In the genomic region with DNA sequence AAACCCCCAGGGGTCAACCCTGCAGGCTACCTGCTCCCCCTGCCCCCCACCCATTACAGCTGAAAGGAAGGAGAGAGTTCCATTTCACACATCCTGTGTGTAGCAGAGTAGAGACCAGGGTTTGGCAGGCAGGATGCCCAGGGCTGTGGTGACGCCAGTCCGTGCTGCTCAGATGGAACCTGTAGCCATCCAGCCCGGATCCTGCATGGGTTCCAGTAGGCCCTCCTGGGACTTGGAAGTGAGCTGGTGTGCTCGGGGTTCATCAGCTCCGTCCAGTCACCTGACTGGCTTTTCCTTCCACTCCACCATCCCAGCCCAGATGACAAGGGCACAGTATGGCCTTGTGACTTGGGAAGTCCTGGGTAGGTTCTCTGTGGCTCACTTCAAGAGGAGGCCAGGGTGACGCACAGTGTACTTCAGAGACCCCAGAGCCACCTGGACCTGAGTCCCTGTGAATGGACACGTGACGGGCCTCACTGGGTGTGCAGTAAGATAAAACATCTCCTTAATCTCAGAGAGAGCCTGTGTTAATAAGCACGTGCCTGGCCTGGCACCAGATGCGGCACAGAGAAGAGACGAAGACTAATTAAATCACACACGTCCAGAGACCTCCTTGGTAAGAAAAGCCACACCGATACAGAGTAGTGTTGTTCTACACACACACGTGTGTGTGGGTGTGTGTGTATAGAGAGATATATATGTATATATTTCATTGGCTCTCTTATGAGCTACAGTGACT, we compare ENCODE assay signal across 9 cellular contexts. TPM values are rescaled to one million over a fixed set of nuclear protein-coding genes. Genes with fewer than 3 reads are reported as not detected.
DNase-seq lines count a peak whose midpoint lies in the region; ATAC-seq, FAIRE-seq and TF ChIP-seq lines count a peak whose summit lies in the region.
"Had no signal": no experiment of that assay in that cellular context is flagged by ENCODE, and none has a peak within 500 bp of the region (broad histone marks: within the 10 kb centered on the region; RNA-seq: fewer than 3 reads in every experiment).

No MANE protein-coding gene starts in this region.

- intact Hi-C loops in K562 (cut with micrococcal nuclease), result no loop called here

- no peaks in the 10 kb centered on the region for H3K27me3 ChIP-seq in CD8-positive, alpha-beta memory T cell (ENCODE audit: insufficient read depth, low read length, poor library complexity, severe bottlenecking)
- H3K27me3 ChIP-seq in HUES48 (ENCODE audit: control insufficient read depth, insufficient read depth, low read length), result no peaks in the 10 kb centered on the region
- H3K27me3 ChIP-seq in K562 (ENCODE audit: control insufficient read depth in 2 of 2, insufficient read depth in 2 of 2, low read length in 2 of 2), result peaks cover 52 to 84% of the 10 kb centered on the region in 2 experiments
- no peaks in the 10 kb centered on the region for H3K27me3 ChIP-seq in mesenchymal stem cell (ENCODE audit: control insufficient read depth in 1 of 2, insufficient read depth in 1 of 2, low read length in 2 of 2)

- no peak overlapping the region for H2BK15ac ChIP-seq in mesenchymal stem cell (ENCODE audit: low read depth, poor library complexity, severe bottlenecking)

- H3K27me3 Mint-ChIP-seq in CD8-positive, alpha-beta memory T cell, result peaks cover 0 to 1% of the 10 kb centered on the region in 2 donors
- H3K27me3 Mint-ChIP-seq in osteocyte (ENCODE audit: unreplicated experiment), result no peaks in the 10 kb centered on the region

- H3K79me2 ChIP-seq in K562 (ENCODE audit: control insufficient read depth, insufficient read depth, low read length), result no peaks in the 10 kb centered on the region

- TF ChIP-seq CTCF in K562 (IDR thresholded peaks at IDR 0.05 in 2 of 3, conservative IDR thresholded peaks at IDR 0.05 in 1 of 3; ENCODE audit: insufficient read depth in 2 of 3, low read depth in 1 of 3, low read length in 3 of 3), result no peak
- TF ChIP-seq CTCF in osteocyte (IDR thresholded peaks at IDR 0.05), result no peak

- H3K36me3 Mint-ChIP-seq in CD8-positive, alpha-beta memory T cell, result peaks cover 5 to 84% (median 14%) of the 10 kb centered on the region in 3 donors
- peaks cover 4% of the 10 kb centered on the region for H3K36me3 Mint-ChIP-seq in osteocyte (ENCODE audit: unreplicated experiment)

- in situ Hi-C loops in K562 (cut with MboI) (no loop called here), KBM-7 (cut with MboI; ENCODE audit: low pct_unique_long_range_greater_than_20kb, low sequenced_read_pairs) (no loop called here)

- peaks cover 99% of the 10 kb centered on the region for H3K4me1 ChIP-seq in CD8-positive, alpha-beta memory T cell (ENCODE audit: insufficient read depth, low read length)
- H3K4me1 ChIP-seq in HUES48 (ENCODE audit: control insufficient read depth, insufficient read depth, low read length) (peaks cover 38% of the 10 kb centered on the region), K562 (replicated peaks in 1 of 2; ENCODE audit: control insufficient read depth in 2 of 2, insufficient read depth in 2 of 2, low read length in 2 of 2) (peaks cover 0 to 14% of the 10 kb centered on the region in 2 experiments; a peak in 3 of 5 replicates), mesenchymal stem cell (ENCODE audit: control insufficient read depth, insufficient read depth, low read depth, low read length) (peaks cover 30% of the 10 kb centered on the region)

- peak overlapping the region in 1 of 2 experiments; percentile 15 for H3K18ac ChIP-seq in mesenchymal stem cell (ENCODE audit: low read depth in 1 of 2, low read length in 2 of 2)

- no peak overlapping the region for H3K9ac ChIP-seq in HUES48 (ENCODE audit: low read depth, low read length)
- no peak overlapping the region for H3K9ac ChIP-seq in K562 (ENCODE audit: insufficient read depth in 1 of 2, low read depth in 2 of 2, low read length in 2 of 2)
- H3K9ac ChIP-seq in mesenchymal stem cell (ENCODE audit: low read length), result no peak overlapping the region

- 7% methylated on average over 14 of the region's 14 CpGs for WGBS in K562 (ENCODE audit: insufficient coverage, low coverage, missing lambda C conversion rate)
- WGBS in mesenchymal stem cell, result 86% methylated on average over 12 of the region's 14 CpGs

- no peak overlapping the region for H4K91ac ChIP-seq in mesenchymal stem cell (ENCODE audit: low read length)

- no peak for TF ChIP-seq POLR2A in K562 (conservative IDR thresholded peaks at IDR 0.05)

- no peak for TF ChIP-seq RAD21 in K562 (CRISPR knock-in tag; conservative IDR thresholded peaks at IDR 0.05 in 1 of 2, IDR thresholded peaks at IDR 0.05 in 1 of 2)

- no peak overlapping the region for H2BK5ac ChIP-seq in mesenchymal stem cell (ENCODE audit: low read depth, low read length, poor library complexity, severe bottlenecking)

- CTCF ChIA-PET in CD8-positive, alpha-beta memory T cell (lab: Charles Lee), result interaction anchor here (0.7 to 2.8 kb wide), 9 partner anchors 8 to 97 kb away, joined by 3 to 16 read pairs (median 3); a partner anchor contains a TSS
- CTCF ChIA-PET in K562 (lab: Yijun Ruan, JAX; ENCODE audit: low intra/inter-chr PET ratio), result no interaction called here

- peaks cover 82 to 95% (median 91%) of the 10 kb centered on the region in 3 donors for H3K4me1 Mint-ChIP-seq in CD8-positive, alpha-beta memory T cell
- peaks cover 59% of the 10 kb centered on the region for H3K4me1 Mint-ChIP-seq in osteocyte (ENCODE audit: unreplicated experiment)

- H3K14ac ChIP-seq in mesenchymal stem cell (ENCODE audit: low read length in 2 of 2), result no peak overlapping the region

- peak overlapping the region; percentile 84 to 100 (median 92) for H3K27ac Mint-ChIP-seq in CD8-positive, alpha-beta memory T cell
- H3K27ac Mint-ChIP-seq in osteocyte (ENCODE audit: unreplicated experiment), result peak overlapping the region; percentile 84

- H4K8ac ChIP-seq in mesenchymal stem cell (ENCODE audit: low read length), result no peak overlapping the region

- no peaks in the 10 kb centered on the region for H3K9me3 Mint-ChIP-seq in CD8-positive, alpha-beta memory T cell
- no peaks in the 10 kb centered on the region for H3K9me3 Mint-ChIP-seq in osteocyte (ENCODE audit: unreplicated experiment)

- POLR2A ChIA-PET in CD8-positive, alpha-beta memory T cell (lab: Charles Lee), result interaction anchor here (1.1 to 1.5 kb wide), 4 partner anchors 8 to 24 kb away, joined by 3 to 7 read pairs (median 4); no protein-coding TSS in a partner anchor
- POLR2A ChIA-PET in K562 (lab: Yijun Ruan, JAX), result interaction anchor here (0.6 kb wide), 2 partner anchors 11 to 57 kb away, joined by 3 read pairs; no protein-coding TSS in a partner anchor

- DNase-seq in CD8-positive, alpha-beta memory T cell, result peak in 1 of 5 donors; percentile 32
- DNase-seq in K562 (ENCODE audit: extremely low read depth in 1 of 4, low spot score in 3 of 4) (no peak), osteocyte (ENCODE audit: extremely low spot score, unreplicated experiment) (no peak), mesenchymal stem cell (no peak), KBM-7 (no peak)
- DNase-seq: stimulated activated CD4-positive, alpha-beta T cell treated with anti-CD3 and anti-CD28 coated beads, Interleukin-4, amount 100 ng/mL, for 4 hours had no signal

- H3K4me2 ChIP-seq in K562 (ENCODE audit: insufficient read depth, low read length), result no peak overlapping the region; the same call in 1 of the 2 replicates
- H3K4me2 ChIP-seq in mesenchymal stem cell (ENCODE audit: low read length, poor library complexity, severe bottlenecking), result no peak overlapping the region

- H3K4me3 ChIP-seq in CD8-positive, alpha-beta memory T cell (ENCODE audit: low read length), result peak overlapping the region; percentile 58
- H3K4me3 ChIP-seq in HUES48 (ENCODE audit: low read depth, low read length) (no peak overlapping the region), K562 (no peak overlapping the region), mesenchymal stem cell (ENCODE audit: insufficient read depth in 1 of 2, low read depth in 1 of 2, low read length in 2 of 2) (no peak overlapping the region)

- ATAC-seq in K562 (peak; percentile 7; the same call in 1 of the 3 replicates), GM21423 (IDR thresholded peaks at IDR 0.05; ENCODE audit: unreplicated experiment) (no peak), HG03095 (IDR thresholded peaks at IDR 0.05; ENCODE audit: unreplicated experiment) (no peak)

- H4K20me1 ChIP-seq in K562 (replicated peaks; ENCODE audit: control insufficient read depth, insufficient read depth, low read length), result no peaks in the 10 kb centered on the region

- peak; percentile 19 for FAIRE-seq in K562 (lab: Jason Lieb, UNC)

- H3K9me1 ChIP-seq in K562 (ENCODE audit: control insufficient read depth, insufficient read depth, low read length), result no peaks in the 10 kb centered on the region

- no TSS peak for BruUV-seq in K562 (replicated peaks; lab: Mats Ljungman, UMichigan)

- no peak overlapping the region for H2BK120ac ChIP-seq in mesenchymal stem cell (ENCODE audit: low read depth, low read length)

- peaks cover 31% of the 10 kb centered on the region for H3K79me1 ChIP-seq in mesenchymal stem cell (replicated peaks; ENCODE audit: low read length, poor library complexity, severe bottlenecking)

- no peaks in the 10 kb centered on the region for H3K9me3 ChIP-seq in CD8-positive, alpha-beta memory T cell (ENCODE audit: low read length)
- no peaks in the 10 kb centered on the region for H3K9me3 ChIP-seq in HUES48 (ENCODE audit: control insufficient read depth, insufficient read depth, low read length)
- H3K9me3 ChIP-seq in K562 (replicated peaks; ENCODE audit: control insufficient read depth, insufficient read depth, low read depth, low read length), result no peaks in the 10 kb centered on the region
- H3K9me3 ChIP-seq in mesenchymal stem cell (ENCODE audit: control insufficient read depth, low read length), result no peaks in the 10 kb centered on the region

- no peak for TF ChIP-seq EP300 in K562 (IDR thresholded peaks at IDR 0.05; ENCODE audit: low read length)

- H2AFZ ChIP-seq in K562 (ENCODE audit: low read depth, low read length) (no peak overlapping the region), mesenchymal stem cell (ENCODE audit: low read depth, low read length) (no peak overlapping the region)

- H3K4ac ChIP-seq in mesenchymal stem cell (ENCODE audit: low read depth in 1 of 2, low read length in 2 of 2), result no peak overlapping the region

- H3K4me3 Mint-ChIP-seq in CD8-positive, alpha-beta memory T cell, result peak overlapping the region; percentile 73 to 97 (median 84)
- H3K4me3 Mint-ChIP-seq in osteocyte (ENCODE audit: unreplicated experiment), result no peak overlapping the region

- peaks cover 35% of the 10 kb centered on the region for H3K36me3 ChIP-seq in CD8-positive, alpha-beta memory T cell (ENCODE audit: insufficient read depth, low read length)
- H3K36me3 ChIP-seq in HUES48 (ENCODE audit: control insufficient read depth, insufficient read depth, low read length) (no peaks in the 10 kb centered on the region), K562 (ENCODE audit: control insufficient read depth, insufficient read depth, low read length) (no peaks in the 10 kb centered on the region), mesenchymal stem cell (ENCODE audit: control insufficient read depth in 1 of 2, insufficient read depth in 2 of 2, low read depth in 1 of 2, low read length in 2 of 2) (peaks cover 3 to 13% of the 10 kb centered on the region in 2 experiments)

- H3K23ac ChIP-seq in mesenchymal stem cell (ENCODE audit: low read length in 2 of 2), result no peak overlapping the region

- H2AK5ac ChIP-seq in mesenchymal stem cell (ENCODE audit: low read length, severe bottlenecking), result no peak overlapping the region

- no peak overlapping the region for H2BK12ac ChIP-seq in mesenchymal stem cell (ENCODE audit: low read length in 2 of 2)

- H3K27ac ChIP-seq in CD8-positive, alpha-beta memory T cell (ENCODE audit: low read depth, low read length), result no peak overlapping the region
- H3K27ac ChIP-seq in HUES48 (ENCODE audit: low read depth, low read length) (peak overlapping the region; percentile 72), K562 (ENCODE audit: extremely low read depth, low read depth, low read length) (no peak overlapping the region), mesenchymal stem cell (ENCODE audit: low read length, poor library complexity, severe bottlenecking) (no peak overlapping the region)

RNA-seq across cellular contexts. Expression of a gene that starts 16.0 kb away (rescaled TPM):
- total RNA-seq in CD8-positive, alpha-beta memory T cell, result 10 to 100 TPM; 37.7 to 39.6 TPM
- 50.1 TPM for polyA plus RNA-seq in CD8-positive, alpha-beta memory T cell
- 0.09 TPM in 1 of 2 replicates, not detected in the other for total RNA-seq in K562 (2011; cell fraction: chromatin; rRNA removed; ENCODE audit: low replicate concordance)
- 0.13 TPM in 1 of 2 replicates, not detected in the other for total RNA-seq in K562 (2011; cell fraction: nucleolus; rRNA removed)
- total RNA-seq in K562 (2011; cell fraction: nucleoplasm; rRNA removed), result 0.07 and 0.08 TPM in 2 replicates
- total RNA-seq in K562 (2014; rRNA removed), result not detected in 2 replicates
- not detected in 2 replicates for total RNA-seq in K562 (2014; rRNA removed; fragmentation: Illumina TruSeq; extraction: Trizol)
- not detected in 2 replicates for total RNA-seq in K562 (2015; rRNA removed; fragmentation: Illumina TruSeq; extraction: Trizol)
- 0.22 and 0.27 TPM in 2 replicates for total RNA-seq in K562 (2021)
- polyA plus RNA-seq in K562 (2011; rRNA removed), result 0.01 TPM in 2 replicates
- polyA plus RNA-seq in K562 (2011; cell fraction: cytosol; rRNA removed), result 0.01 TPM in 1 of 2 replicates, not detected in the other
- 0.03 TPM in 1 of 2 replicates, not detected in the other for polyA plus RNA-seq in K562 (2011; cell fraction: nucleus; rRNA removed)
- polyA plus RNA-seq in K562 (2012), result 0.01 TPM in 1 of 2 replicates, not detected in the other
- not detected in 2 replicates for polyA plus RNA-seq in K562 (2014; fragmentation: Illumina TruSeq; extraction: Trizol)
- polyA plus RNA-seq in K562 (2014; fragmentation: Nextera tagmentation; extraction: Ambion mirVana), result not detected
- polyA plus RNA-seq in K562 (2014; rRNA removed), result not detected in 2 replicates
- not detected in 2 replicates for polyA minus RNA-seq in K562 (2011; rRNA and poly(A)+ RNA removed)
- polyA minus RNA-seq in K562 (2011; cell fraction: cytosol; rRNA and poly(A)+ RNA removed), result not detected in 2 replicates
- not detected in 2 replicates for polyA minus RNA-seq in K562 (2011; cell fraction: nucleus; rRNA and poly(A)+ RNA removed)
- total RNA-seq in osteocyte, result 28.3 and 30.0 TPM in 2 replicates
- 8.1 TPM for polyA plus RNA-seq in mesenchymal stem cell (2013, experiment 1 of 2)
- polyA plus RNA-seq in mesenchymal stem cell (2013, experiment 2 of 2), result 8.0 TPM

Comparison
In these comparisons a context has a peak if more than half of its experiments do, and no peak if none do; other contexts are left out.
1. RNA of a gene that starts 16.0 kb away (total RNA-seq): 37.7 to 39.6 TPM in CD8-positive, alpha-beta memory T cell and 28.3 to 30.0 TPM in osteocyte; 0.07 to 0.27 TPM in K562; every median in the first group is over 10 times any median in the second.